ENCODE assay signal across 30 cellular contexts in the genomic region with DNA sequence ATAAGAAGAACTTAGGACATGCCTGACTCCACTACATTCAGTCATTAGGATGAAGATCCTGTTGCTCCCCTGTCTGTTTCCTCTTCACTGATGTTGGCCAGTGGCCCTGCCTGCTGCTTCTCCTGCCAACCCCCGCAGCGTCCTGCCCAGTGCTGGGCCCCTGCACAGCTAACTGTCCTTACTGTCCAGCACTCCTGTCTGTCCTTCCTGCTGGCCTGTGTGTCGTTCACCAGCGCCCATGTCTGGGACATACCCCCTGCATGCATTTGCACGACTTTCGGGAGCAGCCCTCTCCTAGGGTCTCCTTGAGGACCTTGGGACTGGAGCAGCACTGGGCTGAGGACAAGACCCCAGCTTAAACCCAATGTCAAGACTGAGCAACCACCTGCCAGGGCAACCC.
"Had no signal": no experiment of that assay in that cellular context is flagged by ENCODE, and none has a peak within 500 bp of the region (broad histone marks: within the 10 kb centered on the region; RNA-seq: fewer than 3 reads in every experiment).

No MANE protein-coding gene starts in this region.

- H3K36me3 Mint-ChIP-seq: naive thymus-derived CD4-positive, alpha-beta T cell; natural killer cell treated with Interleukin-12 subunit alpha and Interleukin-12 subunit beta and Interleukin-15 and Interleukin-18, amount 100 ng/mL, for 72 hours; stimulated activated memory B cell treated with anti-CD40 and anti-IgM and Interleukin-4, amounts not matched to agents 10 μg/mL and 1 μg/mL and 100 μg/mL, for 72 hours; type B pancreatic cell had no signal

- H2AFZ ChIP-seq: parathyroid adenoma had no signal

- ATAC-seq: naive thymus-derived CD4-positive, alpha-beta T cell; natural killer cell treated with Interleukin-12 subunit alpha and Interleukin-12 subunit beta and Interleukin-15 and Interleukin-18, amount 100 ng/mL, for 72 hours; psoas muscle; right cardiac atrium; right lobe of liver; stimulated activated memory B cell treated with anti-CD40 and anti-IgM and Interleukin-4, amounts not matched to agents 10 μg/mL and 1 μg/mL and 100 μg/mL, for 72 hours; stimulated activated naive CD8-positive, alpha-beta T cell treated with anti-CD3 and anti-CD28 coated beads, Interleukin-15, amount 100 ng/mL, for 72 hours; stimulated activated naive CD8-positive, alpha-beta T cell treated with anti-CD3 and anti-CD28 coated beads, Interleukin-15, Interleukin-2, amounts not matched to agents 100 U/mL and 50 U/mL, for 24 hours; upper lobe of right lung had no signal

- H3K4me3 ChIP-seq: ovary, psoas muscle, right lobe of liver, skin epidermis, smooth muscle cell, spleen, suprapubic skin, testis, tibial artery, transverse colon, upper lobe of right lung, uterus had no signal

- H3K4me1 Mint-ChIP-seq: naive thymus-derived CD4-positive, alpha-beta T cell; stimulated activated memory B cell treated with anti-CD40 and anti-IgM and Interleukin-4, amounts not matched to agents 10 μg/mL and 1 μg/mL and 100 μg/mL, for 72 hours; stimulated activated naive CD8-positive, alpha-beta T cell treated with anti-CD3 and anti-CD28 coated beads, Interleukin-15, amount 100 ng/mL, for 72 hours had no signal

- H3K9me3 ChIP-seq: ovary, psoas muscle, right lobe of liver, suprapubic skin, testis, tibial artery, transverse colon, upper lobe of right lung, uterus had no signal

- DNase-seq: naive thymus-derived CD4-positive, alpha-beta T cell; occipital lobe; ovary; posterior cingulate gyrus; psoas muscle; right cardiac atrium; right lobe of liver; spleen; stimulated activated CD4-positive, alpha-beta T cell treated with anti-CD3 and anti-CD28 coated beads, Interleukin-12 subunit alpha, Interleukin-12 subunit beta, amount 100 ng/mL, for 4 hours; stimulated activated CD4-positive, alpha-beta T cell treated with anti-CD3 and anti-CD28 coated beads, Interleukin-1b, Interleukin-23, amount 100 ng/mL, for 48 hours; stimulated activated CD4-positive, alpha-beta T cell treated with anti-CD3 and anti-CD28 coated beads, Interleukin-4, amount 100 ng/mL, for 1 hour; stimulated activated CD4-positive, alpha-beta T cell treated with anti-CD3 and anti-CD28 coated beads, Interleukin-4, amount 100 ng/mL, for 4 hours; stimulated activated CD8-positive, alpha-beta memory T cell treated with anti-CD3 and anti-CD28 coated beads, Interleukin-4, amount 100 ng/mL, for 48 hours; stimulated activated naive CD4-positive, alpha-beta T cell; stimulated activated naive CD8-positive, alpha-beta T cell treated with anti-CD3 and anti-CD28 coated beads, Interleukin-15, amount 100 ng/mL, for 72 hours; stimulated activated naive CD8-positive, alpha-beta T cell treated with anti-CD3 and anti-CD28 coated beads, Interleukin-15, Interleukin-2, amounts not matched to agents 100 U/mL and 50 U/mL, for 24 hours; substantia nigra; testis; tibial artery; transverse colon; upper lobe of right lung; uterus had no signal

- H3K4me3 Mint-ChIP-seq: naive thymus-derived CD4-positive, alpha-beta T cell; natural killer cell treated with Interleukin-12 subunit alpha and Interleukin-12 subunit beta and Interleukin-15 and Interleukin-18, amount 100 ng/mL, for 72 hours; stimulated activated memory B cell treated with anti-CD40 and anti-IgM and Interleukin-4, amounts not matched to agents 10 μg/mL and 1 μg/mL and 100 μg/mL, for 72 hours; stimulated activated naive CD8-positive, alpha-beta T cell treated with anti-CD3 and anti-CD28 coated beads, Interleukin-15, amount 100 ng/mL, for 72 hours; type B pancreatic cell had no signal

- H3K27me3 ChIP-seq: ovary, right lobe of liver, spleen, suprapubic skin, testis, tibial artery, transverse colon, upper lobe of right lung, uterus had no signal

- H3K9ac ChIP-seq: parathyroid adenoma had no signal

- H3K4me2 ChIP-seq: smooth muscle cell had no signal

- H3K27ac Mint-ChIP-seq: naive thymus-derived CD4-positive, alpha-beta T cell; natural killer cell treated with Interleukin-12 subunit alpha and Interleukin-12 subunit beta and Interleukin-15 and Interleukin-18, amount 100 ng/mL, for 72 hours; progenitor cell of endocrine pancreas; stimulated activated memory B cell treated with anti-CD40 and anti-IgM and Interleukin-4, amounts not matched to agents 10 μg/mL and 1 μg/mL and 100 μg/mL, for 72 hours; stimulated activated naive CD8-positive, alpha-beta T cell treated with anti-CD3 and anti-CD28 coated beads, Interleukin-15, amount 100 ng/mL, for 72 hours; type B pancreatic cell had no signal

- H3K36me3 ChIP-seq: ovary, right lobe of liver, spleen, suprapubic skin, tibial artery, transverse colon, upper lobe of right lung, uterus had no signal

- H3K27ac ChIP-seq: ovary, parathyroid adenoma, psoas muscle, right lobe of liver, skin epidermis, spleen, suprapubic skin, testis, tibial artery, transverse colon, upper lobe of right lung, uterus had no signal

- H3K9me3 Mint-ChIP-seq: natural killer cell treated with Interleukin-12 subunit alpha and Interleukin-12 subunit beta and Interleukin-15 and Interleukin-18, amount 100 ng/mL, for 72 hours; stimulated activated memory B cell treated with anti-CD40 and anti-IgM and Interleukin-4, amounts not matched to agents 10 μg/mL and 1 μg/mL and 100 μg/mL, for 72 hours; stimulated activated naive CD8-positive, alpha-beta T cell treated with anti-CD3 and anti-CD28 coated beads, Interleukin-15, amount 100 ng/mL, for 72 hours had no signal

- H3K4me1 ChIP-seq: parathyroid adenoma, psoas muscle, right lobe of liver, spleen, testis, transverse colon, upper lobe of right lung, uterus had no signal

- H3K27me3 Mint-ChIP-seq: naive thymus-derived CD4-positive, alpha-beta T cell; natural killer cell treated with Interleukin-12 subunit alpha and Interleukin-12 subunit beta and Interleukin-15 and Interleukin-18, amount 100 ng/mL, for 72 hours; stimulated activated memory B cell treated with anti-CD40 and anti-IgM and Interleukin-4, amounts not matched to agents 10 μg/mL and 1 μg/mL and 100 μg/mL, for 72 hours; stimulated activated naive CD8-positive, alpha-beta T cell treated with anti-CD3 and anti-CD28 coated beads, Interleukin-15, amount 100 ng/mL, for 72 hours had no signal
